Comparison of ENCODE assay signal across 26 cellular contexts in the genomic region with DNA sequence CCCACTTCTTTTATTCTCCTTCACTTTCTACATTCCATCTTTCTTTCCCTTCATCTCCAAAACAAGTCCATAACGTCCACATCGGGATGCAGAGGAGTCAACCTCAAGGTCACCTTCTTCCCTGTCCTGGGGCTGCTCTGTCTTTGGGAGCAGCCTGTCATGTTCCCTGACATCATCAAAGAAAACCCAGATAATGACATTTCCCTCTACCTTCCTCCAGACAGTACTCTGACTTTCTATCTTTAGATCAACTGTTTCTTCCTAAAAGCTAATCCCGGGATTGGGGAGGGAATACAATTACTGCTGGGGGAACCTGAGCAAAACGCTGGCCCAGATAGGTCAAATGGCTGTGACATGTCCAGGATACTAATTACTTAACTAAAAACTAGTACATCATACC. TPM values are rescaled to one million over a fixed set of nuclear protein-coding genes. Genes with fewer than 3 reads are reported as not detected.
DNase-seq lines count a peak whose midpoint lies in the region; ATAC-seq, FAIRE-seq and TF ChIP-seq lines count a peak whose summit lies in the region.
"Had no signal": no experiment of that assay in that cellular context is flagged by ENCODE, and none has a peak within 500 bp of the region (broad histone marks: within the 10 kb centered on the region; RNA-seq: fewer than 3 reads in every experiment).

No MANE protein-coding gene starts in this region.

- no peak for DNase-seq in HTR-8/SVneo (ENCODE audit: insufficient read length, low spot score)
- peak; percentile 68 for DNase-seq in SK-N-DZ (ENCODE audit: low spot score)
- DNase-seq in psoas muscle, result no peak
- DNase-seq: 8988T; ACHN; AML-193; BE2C; CD4-positive, alpha-beta T cell; CD8-positive, alpha-beta memory T cell; DMS 273 treated with DMSO at 0.1 percent for 48 hours; DMS79; EL; GDM1; H9 had no signal

- H3K36me3 ChIP-seq in psoas muscle (ENCODE audit: insufficient read depth in 1 of 2, low read depth in 1 of 2) (no peaks in the 10 kb centered on the region), skeletal muscle tissue (ENCODE audit: control insufficient read depth in 3 of 3, insufficient read depth in 3 of 3, low read length in 3 of 3) (peaks cover 0 to 2% (median 0%) of the 10 kb centered on the region in 3 donors)
- H3K36me3 ChIP-seq: BE2C; BLaER1 treated with 17β-estradiol and CSF1 and Interleukin-3, amounts not matched to agents 10 nM and 100 nM had no signal

- intact Hi-C loops in psoas muscle (cut with DNase I), result loop anchor here in 1 of 2 donors (5.0 kb wide), 1 partner anchor 38 kb away; a partner anchor contains a TSS

- H3K27me3 ChIP-seq in psoas muscle (ENCODE audit: insufficient read depth in 3 of 3, low read length in 2 of 3), result no peaks in the 10 kb centered on the region
- H3K27me3 ChIP-seq in skeletal muscle tissue (ENCODE audit: control insufficient read depth in 3 of 3, insufficient read depth in 3 of 3, low read length in 3 of 3), result no peaks in the 10 kb centered on the region
- H3K27me3 ChIP-seq: BLaER1 treated with 17β-estradiol and CSF1 and Interleukin-3, amounts not matched to agents 10 nM and 100 nM had no signal

- peaks cover 23% of the 10 kb centered on the region for H3K4me1 ChIP-seq in psoas muscle
- peaks cover 6 to 35% (median 24%) of the 10 kb centered on the region in 3 donors for H3K4me1 ChIP-seq in skeletal muscle tissue (ENCODE audit: control insufficient read depth in 3 of 3, insufficient read depth in 3 of 3, low read length in 3 of 3)
- H3K4me1 ChIP-seq: A549, BE2C had no signal

- H3K4me3 ChIP-seq in psoas muscle, result no peak overlapping the region
- no peak overlapping the region for H3K4me3 ChIP-seq in skeletal muscle tissue (ENCODE audit: low read length in 3 of 3)
- H3K4me3 ChIP-seq: A549; BLaER1 treated with 17β-estradiol and CSF1 and Interleukin-3, amounts not matched to agents 10 nM and 100 nM; GM12878; GM23338 had no signal

- TF ChIP-seq CTCF in psoas muscle (IDR thresholded peaks at IDR 0.05), result no peak

- H3K9me3 ChIP-seq in psoas muscle, result no peaks in the 10 kb centered on the region
- H3K9me3 ChIP-seq in skeletal muscle tissue (ENCODE audit: control insufficient read depth in 3 of 3, low read length in 3 of 3), result no peaks in the 10 kb centered on the region
- H3K9me3 ChIP-seq: A549; BE2C; BLaER1 treated with 17β-estradiol and CSF1 and Interleukin-3, amounts not matched to agents 10 nM and 100 nM had no signal

- H3K27ac ChIP-seq in psoas muscle (peak overlapping the region; percentile 85), skeletal muscle tissue (ENCODE audit: low read depth, low read length) (peak overlapping the region; percentile 64)
- H3K27ac ChIP-seq: A549; BLaER1 treated with 17β-estradiol and CSF1 and Interleukin-3, amounts not matched to agents 10 nM and 100 nM had no signal

- 36 to 50% (median 37%) methylated on average over 4 of the region's 4 CpGs for WGBS in psoas muscle, 3 donors

- H3K9ac ChIP-seq in skeletal muscle tissue (ENCODE audit: low read depth in 1 of 3, low read length in 3 of 3), result no peak overlapping the region
- H3K9ac ChIP-seq: BLaER1 treated with 17β-estradiol and CSF1 and Interleukin-3, amounts not matched to agents 10 nM and 100 nM had no signal

- ATAC-seq in psoas muscle (no peak), GM21423 (IDR thresholded peaks at IDR 0.05; ENCODE audit: unreplicated experiment) (no peak), HG03354 (IDR thresholded peaks at IDR 0.05; ENCODE audit: poor library complexity, severe bottlenecking, unreplicated experiment) (no peak), GM18909 (IDR thresholded peaks at IDR 0.05; ENCODE audit: poor library complexity, unreplicated experiment) (no peak)
- ATAC-seq: A549, GM12878, GM23338, HCT116 had no signal

- peak; percentile 63 for FAIRE-seq in HTR-8/SVneo (lab: Jason Lieb, UNC)
- FAIRE-seq: A549, D721Med, GM12878 had no signal

RNA-seq across cellular contexts. Expression of a gene that starts 39.0 kb away (rescaled TPM):
- polyA plus RNA-seq in SK-N-DZ (2014; cell fraction: cytosol; rRNA removed), result 4.5 and 5.4 TPM in 2 replicates
- 6.0 and 6.3 TPM in 2 replicates for polyA plus RNA-seq in SK-N-DZ (2014; cell fraction: nucleus; rRNA removed)
- total RNA-seq in psoas muscle (10 to 100 TPM; 18.0 to 53.6 (median 26.8) TPM), skeletal muscle tissue (13.0 TPM)
- polyA plus RNA-seq in psoas muscle, result 10 to 100 TPM; 10.8 to 20.8 (median 12.8) TPM
- total RNA-seq: CD4-positive, alpha-beta T cell; H4 had no signal
- polyA plus RNA-seq: A549; CD14-positive monocyte; CD8-positive, alpha-beta memory T cell had no signal
